ENCODE assay signal across 1 cellular context in genomic region chr4:144711685-144712456, GRCh38.
TF ChIP-seq lines count a peak whose summit lies in the region.

No MANE protein-coding gene starts in this region.

TF ChIP-seq in IMR-90, 13 proteins besides CTCF, POLR2A, EP300 and RAD21:
- TF ChIP-seq ELK1 (IDR thresholded peaks at IDR 0.05; ENCODE audit: borderline replicate concordance, low read depth, low read length) (no peak), SMC3 (IDR thresholded peaks at IDR 0.05; ENCODE audit: low read depth, low read length) (no peak), BHLHE40 (IDR thresholded peaks at IDR 0.05; ENCODE audit: low read depth, low read length) (no peak), RCOR1 (IDR thresholded peaks at IDR 0.05; ENCODE audit: insufficient replicate concordance, low read length) (no peak), RFX5 (IDR thresholded peaks at IDR 0.05; ENCODE audit: low read depth, low read length) (no peak), MXI1 (IDR thresholded peaks at IDR 0.05; ENCODE audit: borderline replicate concordance, low read depth, low read length) (no peak), FOS (IDR thresholded peaks at IDR 0.05; ENCODE audit: low read depth, low read length) (no peak), CHD1 (IDR thresholded peaks at IDR 0.05; ENCODE audit: low read depth, low read length) (no peak), MAFK (IDR thresholded peaks at IDR 0.05; ENCODE audit: low read depth, low read length) (no peak), MAZ (IDR thresholded peaks at IDR 0.05; ENCODE audit: borderline replicate concordance, low read depth, low read length) (no peak), NFE2L2 (IDR thresholded peaks at IDR 0.05; ENCODE audit: low read depth, low read length) (no peak), CEBPB (IDR thresholded peaks at IDR 0.05; ENCODE audit: low read depth, low read length) (no peak)
- TF ChIP-seq, protein P1, sequence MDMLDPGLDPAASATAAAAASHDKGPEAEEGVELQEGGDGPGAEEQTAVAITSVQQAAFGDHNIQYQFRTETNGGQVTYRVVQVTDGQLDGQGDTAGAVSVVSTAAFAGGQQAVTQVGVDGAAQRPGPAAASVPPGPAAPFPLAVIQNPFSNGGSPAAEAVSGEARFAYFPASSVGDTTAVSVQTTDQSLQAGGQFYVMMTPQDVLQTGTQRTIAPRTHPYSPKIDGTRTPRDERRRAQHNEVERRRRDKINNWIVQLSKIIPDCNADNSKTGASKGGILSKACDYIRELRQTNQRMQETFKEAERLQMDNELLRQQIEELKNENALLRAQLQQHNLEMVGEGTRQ (IDR thresholded peaks at IDR 0.05; ENCODE audit: low read depth, low read length) = no peak
